8 cellular contexts compared by ENCODE assay signal in the genomic region with DNA sequence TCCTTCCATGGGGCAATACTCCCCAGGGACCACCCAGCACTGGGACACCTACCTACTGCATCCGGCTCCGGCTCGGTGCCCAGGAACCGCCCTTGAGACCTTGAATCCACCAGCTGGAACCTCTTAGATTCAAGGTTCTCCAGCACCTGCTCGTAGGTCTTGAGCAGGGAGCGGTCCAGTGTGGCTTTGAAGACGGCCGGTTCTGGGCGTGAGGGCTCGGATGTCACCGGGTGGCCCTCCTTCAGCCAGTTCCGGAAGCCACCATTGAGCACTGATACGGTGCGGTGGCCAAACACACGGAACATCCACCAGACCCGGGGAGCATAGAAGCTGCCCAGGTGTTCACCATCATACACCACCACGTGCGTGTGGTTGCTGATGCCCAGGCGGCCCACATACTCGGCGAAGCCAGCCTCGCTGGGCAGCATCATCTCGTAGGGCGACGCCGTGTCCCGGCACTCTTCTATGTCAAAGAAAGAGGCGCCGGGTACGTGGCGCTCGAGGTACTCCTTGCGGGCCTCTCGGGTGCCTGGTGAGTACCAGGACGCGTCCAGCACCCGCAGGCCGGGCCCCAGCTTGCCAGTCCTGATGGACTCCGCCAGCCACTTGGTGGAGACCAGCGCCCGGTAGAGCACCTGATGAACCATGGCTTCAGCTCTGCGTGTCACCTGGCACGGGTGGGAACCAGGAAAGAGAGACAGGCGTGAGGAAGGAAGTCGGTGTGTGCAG. TPM values are rescaled to one million over a fixed set of nuclear protein-coding genes. Genes with fewer than 3 reads are reported as not detected.
A peak's percentile ranks its signal among the peaks of the same experiment; 100 is the strongest.
DNase-seq lines count a peak whose midpoint lies in the region; ATAC-seq lines count a peak whose summit lies in the region.

No MANE protein-coding gene starts in this region.

- H3K9me3 ChIP-seq in duodenal mucosa (ENCODE audit: control insufficient read depth in 1 of 2, low read length in 2 of 2) (no peaks in the 10 kb centered on the region), mucosa of stomach (ENCODE audit: control insufficient read depth, low read length) (no peaks in the 10 kb centered on the region)

- DNase-seq in Right ventricle myocardium inferior (ENCODE audit: missing footprints) (no peak), left cardiac atrium (no peak), iPS-NIHi7 (ENCODE audit: extremely low spot score) (no peak), A172 (ENCODE audit: low spot score) (no peak)
- DNase-seq in stimulated activated CD4-positive, alpha-beta T cell treated with anti-CD3 and anti-CD28 coated beads, Interleukin-2, amount 100 ng/mL, for 48 hours = no peak

- H3K27me3 ChIP-seq in duodenal mucosa (ENCODE audit: control insufficient read depth in 1 of 2, insufficient read depth in 2 of 2, low read length in 2 of 2) (no peaks in the 10 kb centered on the region), mucosa of stomach (ENCODE audit: control insufficient read depth, insufficient read depth, low read length) (no peaks in the 10 kb centered on the region)

- H3K27ac ChIP-seq in duodenal mucosa (ENCODE audit: low read depth, low read length) = peak overlapping the region; percentile 90

- H3K4me1 ChIP-seq in duodenal mucosa (ENCODE audit: control insufficient read depth in 1 of 2, insufficient read depth in 2 of 2, low read length in 2 of 2) (peaks cover 54 to 75% of the 10 kb centered on the region in 2 donors), mucosa of stomach (ENCODE audit: control insufficient read depth, insufficient read depth, low read length) (peaks cover 83% of the 10 kb centered on the region)

- peak overlapping the region; percentile 87 to 88 for H3K9ac ChIP-seq in duodenal mucosa (ENCODE audit: low read depth in 1 of 2, low read length in 2 of 2)
- peak overlapping the region; percentile 85 for H3K9ac ChIP-seq in mucosa of stomach (ENCODE audit: low read length)

- peak overlapping the region; percentile 85 to 91 for H3K4me3 ChIP-seq in duodenal mucosa (ENCODE audit: low read depth in 1 of 2, low read length in 2 of 2)
- H3K4me3 ChIP-seq in mucosa of stomach (ENCODE audit: low read length) = peak overlapping the region; percentile 71

- ATAC-seq in Right ventricle myocardium inferior (peak; percentile 0), left cardiac atrium (no peak), HG03095 (IDR thresholded peaks at IDR 0.05; ENCODE audit: unreplicated experiment) (no peak)

- intact Hi-C loops in Right ventricle myocardium inferior (cut with DNase I) = no loop called here
- intact Hi-C loops in left cardiac atrium (cut with DNase I) = no loop called here

- H3K36me3 ChIP-seq in duodenal mucosa (ENCODE audit: control insufficient read depth in 1 of 2, insufficient read depth in 2 of 2, low read length in 2 of 2) (peaks cover 0 to 6% of the 10 kb centered on the region in 2 donors), mucosa of stomach (ENCODE audit: control insufficient read depth, insufficient read depth, low read length) (peaks cover 5% of the 10 kb centered on the region)

RNA-seq across cellular contexts. Expression of gene TST, which starts 1.0 kb away (rescaled TPM):
- total RNA-seq in Right ventricle myocardium inferior (54.6 TPM), left cardiac atrium (10 to 100 TPM; 33.3 to 35.5 TPM)
- 37.3 and 48.1 TPM in 2 replicates for total RNA-seq in A172 (2014; rRNA removed; shearing (Covaris generic))

RNA-seq across cellular contexts. Expression of gene MPST, which starts 1.3 kb away (rescaled TPM):
- total RNA-seq in Right ventricle myocardium inferior (58.4 TPM), left cardiac atrium (10 to 100 TPM; 48.2 to 51.2 TPM)
- total RNA-seq in A172 (2014; rRNA removed; shearing (Covaris generic)) = 57.0 and 68.4 TPM in 2 replicates

RNA-seq across cellular contexts. Expression of gene KCTD17, which starts 33.3 kb away (rescaled TPM):
- total RNA-seq in Right ventricle myocardium inferior (11.2 TPM), left cardiac atrium (10 to 100 TPM; 27.7 to 50.6 TPM)
- total RNA-seq in A172 (2014; rRNA removed; shearing (Covaris generic)) = 20.5 and 21.3 TPM in 2 replicates
